In genomic region chr1:94795321-94795899, GRCh38 we compare ENCODE assay signal across 18 cellular contexts. TPM values are rescaled to one million over a fixed set of nuclear protein-coding genes. Genes with fewer than 3 reads are reported as not detected.
A peak's percentile ranks its signal among the peaks of the same experiment; 100 is the strongest.
DNase-seq lines count a peak whose midpoint lies in the region; ATAC-seq and TF ChIP-seq lines count a peak whose summit lies in the region.
"Had no signal": no experiment of that assay in that cellular context is flagged by ENCODE, and none has a peak within 500 bp of the region (broad histone marks: within the 10 kb centered on the region; RNA-seq: fewer than 3 reads in every experiment).

No MANE protein-coding gene starts in this region.

- H3K9me2 ChIP-seq in hepatocyte (replicated peaks; ENCODE audit: insufficient read depth): no peaks in the 10 kb centered on the region

- no peak overlapping the region for H3K4me2 ChIP-seq in hepatocyte

- H3K27ac ChIP-seq in neutrophil (peak overlapping the region; percentile 83), body of pancreas (no peak overlapping the region), hepatocyte (no peak overlapping the region)
- H3K27ac ChIP-seq: heart left ventricle had no signal

- intact Hi-C loops in body of pancreas (cut with DNase I): no loop called here

- 68 to 77% methylated on average over 8 of the region's 8 CpGs for WGBS in body of pancreas, 2 donors
- 87% methylated on average over 8 of the region's 8 CpGs for WGBS in hepatocyte (ENCODE audit: low lambda C conversion rate, missing lambda C conversion rate)

- peak overlapping the region; percentile 20 to 23 for H3K4me3 ChIP-seq in neutrophil (ENCODE audit: low read depth in 1 of 2, low read length in 1 of 2)
- no peak overlapping the region for H3K4me3 ChIP-seq in body of pancreas
- no peak overlapping the region for H3K4me3 ChIP-seq in hepatocyte
- H3K4me3 ChIP-seq: heart left ventricle had no signal

- no peaks in the 10 kb centered on the region for H3K9me3 ChIP-seq in neutrophil
- H3K9me3 ChIP-seq in body of pancreas: no peaks in the 10 kb centered on the region
- no peaks in the 10 kb centered on the region for H3K9me3 ChIP-seq in hepatocyte (ENCODE audit: low read depth)
- H3K9me3 ChIP-seq: heart left ventricle had no signal

- no peak overlapping the region for H2AFZ ChIP-seq in hepatocyte

- peaks cover 28% of the 10 kb centered on the region for H3K79me2 ChIP-seq in hepatocyte

- TF ChIP-seq CTCF in neutrophil (IDR thresholded peaks at IDR 0.05) (no peak), body of pancreas (IDR thresholded peaks at IDR 0.05) (no peak), hepatocyte (IDR thresholded peaks at IDR 0.05; ENCODE audit: poor library complexity) (no peak)

- DNase-seq in dermis blood vessel endothelial cell (peak; percentile 95), GM03348 (ENCODE audit: low spot score) (no peak), body of pancreas (no peak), hepatocyte (ENCODE audit: low spot score) (no peak)
- DNase-seq: activated CD4-positive, alpha-beta T cell treated with anti-CD3 and anti-CD28 coated beads for 4 hours; activated T-cell treated with anti-CD3 and anti-CD28 coated beads, Interleukin-2, amount 50 U/mL, for 72 hours; erythroblast; heart left ventricle; kidney; NCI-H1092; NCI-H2171; posterior cingulate gyrus had no signal

- H3K4me1 ChIP-seq in neutrophil (ENCODE audit: control insufficient read depth in 1 of 2, insufficient read depth in 1 of 2, low read depth in 1 of 2, low read length in 1 of 2): peaks cover 85 to 96% of the 10 kb centered on the region in 2 experiments
- peaks cover 13% of the 10 kb centered on the region for H3K4me1 ChIP-seq in body of pancreas
- H3K4me1 ChIP-seq in hepatocyte (ENCODE audit: insufficient read depth): no peaks in the 10 kb centered on the region

- H3K36me3 ChIP-seq in neutrophil (no peaks in the 10 kb centered on the region), body of pancreas (replicated peaks in 1 of 2; ENCODE audit: insufficient read depth in 1 of 2, low read depth in 2 of 2) (no peaks in the 10 kb centered on the region), hepatocyte (replicated peaks; ENCODE audit: insufficient read depth, low read depth) (no peaks in the 10 kb centered on the region)
- H3K36me3 ChIP-seq: heart left ventricle had no signal

- no peaks in the 10 kb centered on the region for H3K27me3 ChIP-seq in neutrophil
- H3K27me3 ChIP-seq in body of pancreas: no peaks in the 10 kb centered on the region
- no peaks in the 10 kb centered on the region for H3K27me3 ChIP-seq in hepatocyte
- H3K27me3 ChIP-seq: heart left ventricle had no signal

- TF ChIP-seq POLR2A in body of pancreas (IDR thresholded peaks at IDR 0.05): no peak

- no peaks in the 10 kb centered on the region for H4K20me1 ChIP-seq in hepatocyte (ENCODE audit: insufficient read depth, poor library complexity, severe bottlenecking)

- ATAC-seq in GM18858 (IDR thresholded peaks at IDR 0.05; ENCODE audit: unreplicated experiment): peak; percentile 31
- ATAC-seq in HG03097 (IDR thresholded peaks at IDR 0.05; ENCODE audit: low FRiP score, unreplicated experiment): peak; percentile 60
- no peak for ATAC-seq in body of pancreas
- ATAC-seq: activated T-cell treated with anti-CD3 and anti-CD28 coated beads, Interleukin-2, amount 50 U/mL, for 72 hours; heart left ventricle; Right ventricle myocardium inferior had no signal

RNA-seq across cellular contexts. Expression of gene SLC44A3, which starts 24.7 kb away (rescaled TPM):
- total RNA-seq in dermis blood vessel endothelial cell: 2.9 and 3.0 TPM in 2 replicates
- 10 to 100 TPM; 17.8 to 32.9 TPM for total RNA-seq in body of pancreas
- total RNA-seq in hepatocyte: 55.3 and 70.2 TPM in 2 replicates
- 49.4 and 51.5 TPM in 2 replicates for polyA plus RNA-seq in hepatocyte
- total RNA-seq: activated T-cell treated with anti-CD3 and anti-CD28 coated beads, Interleukin-2, amount 50 U/mL, for 72 hours; T-helper 2 cell treated with Interferon-gamma antibody and Interleukin-4, amounts not matched to agents 100 ng/mL and 5 ng/mL, for 36 hours had no signal
- polyA plus RNA-seq: CD14-positive monocyte had no signal

Comparison
In these comparisons a context has a peak if more than half of its experiments do, and no peak if none do; other contexts are left out.
1. H3K4me3 ChIP-seq: peak in neutrophil (2 of 2); none in body of pancreas (0 of 2) and hepatocyte (single experiment).